In the genomic region with DNA sequence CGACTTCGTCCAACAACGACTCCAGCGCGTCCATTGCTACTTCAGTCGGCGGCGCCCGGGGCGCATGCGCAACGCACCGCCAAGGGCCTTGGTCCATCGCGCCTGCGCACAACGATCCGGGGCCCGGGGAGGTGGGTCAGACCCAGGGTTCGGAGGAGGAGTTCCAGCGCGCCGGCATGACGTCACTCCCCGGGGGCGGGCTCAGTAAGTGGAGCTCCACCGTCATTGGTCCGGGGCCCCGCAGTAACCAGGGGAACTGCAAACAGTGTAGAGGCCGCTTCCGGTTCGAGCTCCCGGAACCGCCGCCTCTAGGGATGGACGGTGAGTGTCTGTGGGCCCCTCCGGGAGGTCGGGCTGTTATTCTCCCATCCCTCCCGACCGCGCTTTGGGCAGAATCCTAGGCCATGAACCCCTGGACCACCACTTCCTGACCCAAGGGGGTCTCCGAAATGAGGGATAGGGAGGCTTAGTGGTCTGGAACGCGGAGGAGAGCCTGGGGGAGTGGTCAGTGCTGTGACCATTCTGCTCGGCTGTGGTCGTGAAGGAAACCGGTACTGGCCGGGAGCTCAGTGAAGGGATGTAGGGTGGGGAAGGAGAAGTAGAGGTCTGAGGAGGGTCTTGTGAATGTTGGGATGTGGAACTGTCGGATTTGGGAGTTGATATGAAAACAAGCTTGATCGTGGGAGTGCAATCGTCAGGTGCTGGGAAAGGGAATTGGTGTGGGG, we compare ENCODE assay signal across 1 cellular context.
A peak's percentile ranks its signal among the peaks of the same experiment; 100 is the strongest.
TF ChIP-seq lines count a peak whose summit lies in the region.

A gene with protein sequence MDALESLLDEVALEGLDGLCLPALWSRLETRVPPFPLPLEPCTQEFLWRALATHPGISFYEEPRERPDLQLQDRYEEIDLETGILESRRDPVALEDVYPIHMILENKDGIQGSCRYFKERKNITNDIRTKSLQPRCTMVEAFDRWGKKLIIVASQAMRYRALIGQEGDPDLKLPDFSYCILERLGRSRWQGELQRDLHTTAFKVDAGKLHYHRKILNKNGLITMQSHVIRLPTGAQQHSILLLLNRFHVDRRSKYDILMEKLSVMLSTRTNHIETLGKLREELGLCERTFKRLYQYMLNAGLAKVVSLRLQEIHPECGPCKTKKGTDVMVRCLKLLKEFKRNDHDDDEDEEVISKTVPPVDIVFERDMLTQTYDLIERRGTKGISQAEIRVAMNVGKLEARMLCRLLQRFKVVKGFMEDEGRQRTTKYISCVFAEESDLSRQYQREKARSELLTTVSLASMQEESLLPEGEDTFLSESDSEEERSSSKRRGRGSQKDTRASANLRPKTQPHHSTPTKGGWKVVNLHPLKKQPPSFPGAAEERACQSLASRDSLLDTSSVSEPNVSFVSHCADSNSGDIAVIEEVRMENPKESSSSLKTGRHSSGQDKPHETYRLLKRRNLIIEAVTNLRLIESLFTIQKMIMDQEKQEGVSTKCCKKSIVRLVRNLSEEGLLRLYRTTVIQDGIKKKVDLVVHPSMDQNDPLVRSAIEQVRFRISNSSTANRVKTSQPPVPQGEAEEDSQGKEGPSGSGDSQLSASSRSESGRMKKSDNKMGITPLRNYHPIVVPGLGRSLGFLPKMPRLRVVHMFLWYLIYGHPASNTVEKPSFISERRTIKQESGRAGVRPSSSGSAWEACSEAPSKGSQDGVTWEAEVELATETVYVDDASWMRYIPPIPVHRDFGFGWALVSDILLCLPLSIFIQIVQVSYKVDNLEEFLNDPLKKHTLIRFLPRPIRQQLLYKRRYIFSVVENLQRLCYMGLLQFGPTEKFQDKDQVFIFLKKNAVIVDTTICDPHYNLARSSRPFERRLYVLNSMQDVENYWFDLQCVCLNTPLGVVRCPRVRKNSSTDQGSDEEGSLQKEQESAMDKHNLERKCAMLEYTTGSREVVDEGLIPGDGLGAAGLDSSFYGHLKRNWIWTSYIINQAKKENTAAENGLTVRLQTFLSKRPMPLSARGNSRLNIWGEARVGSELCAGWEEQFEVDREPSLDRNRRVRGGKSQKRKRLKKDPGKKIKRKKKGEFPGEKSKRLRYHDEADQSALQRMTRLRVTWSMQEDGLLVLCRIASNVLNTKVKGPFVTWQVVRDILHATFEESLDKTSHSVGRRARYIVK (N-terminal part only) (minus strand): TSS at position 57 of the 725 bp plus-strand sequence. CDS start 23 bp downstream, at position 34.
Gene KATNIP (plus strand): TSS at position 288 of the 725 bp plus-strand sequence. CDS start 27 bp downstream, at position 315.

TF ChIP-seq in HepG2, 621 proteins besides CTCF, POLR2A, EP300 and RAD21 (continued from another document and continues in another):
- TF ChIP-seq, protein P1, sequence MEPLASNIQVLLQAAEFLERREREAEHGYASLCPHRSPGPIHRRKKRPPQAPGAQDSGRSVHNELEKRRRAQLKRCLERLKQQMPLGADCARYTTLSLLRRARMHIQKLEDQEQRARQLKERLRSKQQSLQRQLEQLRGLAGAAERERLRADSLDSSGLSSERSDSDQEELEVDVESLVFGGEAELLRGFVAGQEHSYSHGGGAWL (CRISPR knock-in tag; IDR thresholded peaks at IDR 0.05): peak; percentile 60
- TF ChIP-seq ZSCAN31 (CRISPR knock-in tag; IDR thresholded peaks at IDR 0.05; ENCODE audit: low read depth) (no peak), SOX13 (IDR thresholded peaks at IDR 0.05) (no peak), SOX13 (CRISPR knock-in tag; conservative IDR thresholded peaks at IDR 0.05 in 1 of 2, IDR thresholded peaks at IDR 0.05 in 1 of 2) (peak in 1 of 2 experiments; percentile 43; a peak in 2 of 4 replicates), HNRNPLL (IDR thresholded peaks at IDR 0.05; ENCODE audit: low read depth, low read length, poor library complexity, severe bottlenecking) (peak; percentile 86), SMAD9 (CRISPR knock-in tag; IDR thresholded peaks at IDR 0.05) (no peak), ZFP1 (CRISPR knock-in tag; IDR thresholded peaks at IDR 0.05) (no peak), DR1 (CRISPR knock-in tag; IDR thresholded peaks at IDR 0.05) (peak; percentile 65; the same call in 1 of the 2 replicates), KIAA2018 (CRISPR knock-in tag; IDR thresholded peaks at IDR 0.05; ENCODE audit: borderline replicate concordance) (no peak), ZNF230 (CRISPR knock-in tag; IDR thresholded peaks at IDR 0.05) (no peak), DMAP1 (CRISPR knock-in tag; IDR thresholded peaks at IDR 0.05) (peak; percentile 74), SMARCE1 (IDR thresholded peaks at IDR 0.05; ENCODE audit: borderline replicate concordance) (no peak), ADNP (CRISPR knock-in tag; IDR thresholded peaks at IDR 0.05) (no peak), ZNF274 (CRISPR knock-in tag; IDR thresholded peaks at IDR 0.05) (no peak), E2F5 (CRISPR knock-in tag; conservative IDR thresholded peaks at IDR 0.05) (no peak), ZNF773 (CRISPR knock-in tag; IDR thresholded peaks at IDR 0.05; ENCODE audit: borderline replicate concordance) (no peak), ZNF468 (CRISPR knock-in tag; IDR thresholded peaks at IDR 0.05) (no peak), GATA4 (IDR thresholded peaks at IDR 0.05; ENCODE audit: borderline replicate concordance, low read depth) (peak; percentile 71; the same call in 1 of the 2 replicates), SKI (IDR thresholded peaks at IDR 0.05; ENCODE audit: partially characterized antibody) (no peak), SIX4 (CRISPR knock-in tag; IDR thresholded peaks at IDR 0.05) (no peak; the same call in 1 of the 2 replicates), BCL3 (CRISPR knock-in tag; IDR thresholded peaks at IDR 0.05) (peak; percentile 14; the same call in 1 of the 2 replicates), ZBTB21 (CRISPR knock-in tag; IDR thresholded peaks at IDR 0.05) (no peak; the same call in 1 of the 2 replicates), HDAC2 (CRISPR knock-in tag; IDR thresholded peaks at IDR 0.05) (peak; percentile 13; the same call in 1 of the 2 replicates), ESRRA (CRISPR knock-in tag; IDR thresholded peaks at IDR 0.05; ENCODE audit: low read depth) (0 out of 2 replicates have a peak, but pooled peaks have one; percentile 32), MEF2D (CRISPR knock-in tag; IDR thresholded peaks at IDR 0.05) (peak; percentile 42; the same call in 1 of the 2 replicates), GLI4 (CRISPR knock-in tag; IDR thresholded peaks at IDR 0.05; ENCODE audit: borderline replicate concordance) (peak; percentile 82; the same call in 1 of the 2 replicates), SP1 (IDR thresholded peaks at IDR 0.05) (no peak), SP1 (CRISPR knock-in tag; IDR thresholded peaks at IDR 0.05) (no peak), MBNL3 (CRISPR knock-in tag; conservative IDR thresholded peaks at IDR 0.05) (no peak), ZFAT (CRISPR knock-in tag; conservative IDR thresholded peaks at IDR 0.05) (no peak), MAFG (CRISPR knock-in tag; IDR thresholded peaks at IDR 0.05) (no peak)
- TF ChIP-seq, protein P2, sequence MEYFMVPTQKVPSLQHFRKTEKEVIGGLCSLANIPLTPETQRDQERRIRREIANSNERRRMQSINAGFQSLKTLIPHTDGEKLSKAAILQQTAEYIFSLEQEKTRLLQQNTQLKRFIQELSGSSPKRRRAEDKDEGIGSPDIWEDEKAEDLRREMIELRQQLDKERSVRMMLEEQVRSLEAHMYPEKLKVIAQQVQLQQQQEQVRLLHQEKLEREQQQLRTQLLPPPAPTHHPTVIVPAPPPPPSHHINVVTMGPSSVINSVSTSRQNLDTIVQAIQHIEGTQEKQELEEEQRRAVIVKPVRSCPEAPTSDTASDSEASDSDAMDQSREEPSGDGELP (IDR thresholded peaks at IDR 0.05; ENCODE audit: borderline replicate concordance, low read depth): no peak
- TF ChIP-seq, protein P3, sequence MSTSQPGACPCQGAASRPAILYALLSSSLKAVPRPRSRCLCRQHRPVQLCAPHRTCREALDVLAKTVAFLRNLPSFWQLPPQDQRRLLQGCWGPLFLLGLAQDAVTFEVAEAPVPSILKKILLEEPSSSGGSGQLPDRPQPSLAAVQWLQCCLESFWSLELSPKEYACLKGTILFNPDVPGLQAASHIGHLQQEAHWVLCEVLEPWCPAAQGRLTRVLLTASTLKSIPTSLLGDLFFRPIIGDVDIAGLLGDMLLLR (CRISPR knock-in tag; IDR thresholded peaks at IDR 0.05): peak; percentile 24; the same call in 1 of the 2 replicates
- TF ChIP-seq, protein P4, sequence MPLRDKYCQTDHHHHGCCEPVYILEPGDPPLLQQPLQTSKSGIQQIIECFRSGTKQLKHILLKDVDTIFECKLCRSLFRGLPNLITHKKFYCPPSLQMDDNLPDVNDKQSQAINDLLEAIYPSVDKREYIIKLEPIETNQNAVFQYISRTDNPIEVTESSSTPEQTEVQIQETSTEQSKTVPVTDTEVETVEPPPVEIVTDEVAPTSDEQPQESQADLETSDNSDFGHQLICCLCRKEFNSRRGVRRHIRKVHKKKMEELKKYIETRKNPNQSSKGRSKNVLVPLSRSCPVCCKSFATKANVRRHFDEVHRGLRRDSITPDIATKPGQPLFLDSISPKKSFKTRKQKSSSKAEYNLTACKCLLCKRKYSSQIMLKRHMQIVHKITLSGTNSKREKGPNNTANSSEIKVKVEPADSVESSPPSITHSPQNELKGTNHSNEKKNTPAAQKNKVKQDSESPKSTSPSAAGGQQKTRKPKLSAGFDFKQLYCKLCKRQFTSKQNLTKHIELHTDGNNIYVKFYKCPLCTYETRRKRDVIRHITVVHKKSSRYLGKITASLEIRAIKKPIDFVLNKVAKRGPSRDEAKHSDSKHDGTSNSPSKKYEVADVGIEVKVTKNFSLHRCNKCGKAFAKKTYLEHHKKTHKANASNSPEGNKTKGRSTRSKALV (CRISPR knock-in tag; IDR thresholded peaks at IDR 0.05): peak; percentile 65; the same call in 1 of the 2 replicates
- TF ChIP-seq, protein P5, sequence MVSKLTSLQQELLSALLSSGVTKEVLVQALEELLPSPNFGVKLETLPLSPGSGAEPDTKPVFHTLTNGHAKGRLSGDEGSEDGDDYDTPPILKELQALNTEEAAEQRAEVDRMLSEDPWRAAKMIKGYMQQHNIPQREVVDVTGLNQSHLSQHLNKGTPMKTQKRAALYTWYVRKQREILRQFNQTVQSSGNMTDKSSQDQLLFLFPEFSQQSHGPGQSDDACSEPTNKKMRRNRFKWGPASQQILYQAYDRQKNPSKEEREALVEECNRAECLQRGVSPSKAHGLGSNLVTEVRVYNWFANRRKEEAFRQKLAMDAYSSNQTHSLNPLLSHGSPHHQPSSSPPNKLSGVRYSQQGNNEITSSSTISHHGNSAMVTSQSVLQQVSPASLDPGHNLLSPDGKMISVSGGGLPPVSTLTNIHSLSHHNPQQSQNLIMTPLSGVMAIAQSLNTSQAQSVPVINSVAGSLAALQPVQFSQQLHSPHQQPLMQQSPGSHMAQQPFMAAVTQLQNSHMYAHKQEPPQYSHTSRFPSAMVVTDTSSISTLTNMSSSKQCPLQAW (CRISPR knock-in tag; IDR thresholded peaks at IDR 0.05): peak; percentile 79
